ENCODE assay signal across 8 cellular contexts in genomic region chr20:31951530-31952453, GRCh38. TPM values are rescaled to one million over a fixed set of nuclear protein-coding genes. Genes with fewer than 3 reads are reported as not detected.
DNase-seq lines count a peak whose midpoint lies in the region; ATAC-seq, FAIRE-seq and TF ChIP-seq lines count a peak whose summit lies in the region.

Gene PDRG1 (minus strand): TSS chr20:31952046. CDS start chr20:31951961, 85 bp downstream.

- no peak within 1 kb of the TSS for H2BK120ac ChIP-seq in mesendoderm (ENCODE audit: low read depth, low read length)

- POLR2A ChIA-PET in activated CD8-positive, alpha-beta memory T cell treated with anti-CD3 and anti-CD28 coated beads for 36 hours (lab: Charles Lee): interaction anchor here (0.6 to 1.0 kb wide), 3 partner anchors 17 to 90 kb away, joined by 3 read pairs; no protein-coding TSS in a partner anchor

- no peaks in the 10 kb centered on the region for H3K9me3 ChIP-seq in endocrine pancreas (ENCODE audit: control insufficient read depth, low read length)

- H2BK15ac ChIP-seq in mesendoderm (replicated peaks; ENCODE audit: low read depth): no peak within 1 kb of the TSS

- H3K4me1 ChIP-seq in endocrine pancreas (ENCODE audit: control insufficient read depth, insufficient read depth, low read length): peaks cover 12% of the 10 kb centered on the region
- H3K4me1 ChIP-seq in mesendoderm (ENCODE audit: control insufficient read depth, low read depth, low read length): peaks cover 5% of the 10 kb centered on the region

- DNase-seq in D721Med (ENCODE audit: insufficient read length, low spot score): peak; percentile 69
- peak; percentile 97 for DNase-seq in HTR-8/SVneo (ENCODE audit: insufficient read length, low spot score)
- peak; percentile 94 to 98 for DNase-seq in NOMO-1 (lab: John Stamatoyannopoulos, UW; ENCODE audit: unreplicated experiment in 2 of 2)
- peak; percentile 97 for DNase-seq in mesendoderm
- DNase-seq in stimulated activated CD8-positive, alpha-beta memory T cell treated with anti-CD3 and anti-CD28 coated beads, Interleukin-12 subunit alpha, Interleukin-12 subunit beta, amount 100 ng/mL, for 4 hours (ENCODE audit: low read depth): peak; percentile 95

- H3K4me3 ChIP-seq in endocrine pancreas (ENCODE audit: control insufficient read depth, insufficient read depth, low read length) (peak within 1 kb of the TSS; percentile 65), mesendoderm (ENCODE audit: low read length) (peak within 1 kb of the TSS; percentile 73)

- H3K27me3 ChIP-seq in endocrine pancreas (ENCODE audit: control insufficient read depth, insufficient read depth, low read length) (no peaks in the 10 kb centered on the region), mesendoderm (ENCODE audit: insufficient read depth, low read length, poor library complexity) (no peaks in the 10 kb centered on the region)

- H3K18ac ChIP-seq in mesendoderm (ENCODE audit: low read length): peak within 1 kb of the TSS; percentile 64

- peak within 1 kb of the TSS; percentile 41 for H3K4ac ChIP-seq in mesendoderm (ENCODE audit: low read depth, low read length)

- H3K23ac ChIP-seq in mesendoderm (ENCODE audit: low read length): peak within 1 kb of the TSS; percentile 66

- H3K36me3 ChIP-seq in endocrine pancreas (ENCODE audit: control insufficient read depth, insufficient read depth, low read length): peaks cover 10% of the 10 kb centered on the region
- peaks cover 10% of the 10 kb centered on the region for H3K36me3 ChIP-seq in mesendoderm (ENCODE audit: control insufficient read depth, insufficient read depth, low read length)

- peak; percentile 92 for ATAC-seq in GM21381 (IDR thresholded peaks at IDR 0.05; ENCODE audit: unreplicated experiment)

- FAIRE-seq in D721Med (lab: Jason Lieb, UNC) (no peak), HTR-8/SVneo (lab: Jason Lieb, UNC) (peak; percentile 31)

- H3K79me2 ChIP-seq in mesendoderm (ENCODE audit: control insufficient read depth, insufficient read depth, low read length): peaks cover 17% of the 10 kb centered on the region

- H3K79me1 ChIP-seq in mesendoderm (ENCODE audit: low read length): peaks cover 22% of the 10 kb centered on the region

- no peak within 1 kb of the TSS for H4K5ac ChIP-seq in mesendoderm (ENCODE audit: low read length)

- peak within 1 kb of the TSS; percentile 81 for H4K8ac ChIP-seq in mesendoderm (ENCODE audit: low read depth, low read length)

- WGBS in mesendoderm (ENCODE audit: extremely low coverage, insufficient coverage, low lambda C conversion rate): no CpG with 5 or more reads among the region's 63 CpGs

- peak within 1 kb of the TSS; percentile 86 for H3K56ac ChIP-seq in mesendoderm (ENCODE audit: low read length)

- H2AK5ac ChIP-seq in mesendoderm (ENCODE audit: low read length): no peak within 1 kb of the TSS

- peak within 1 kb of the TSS; percentile 97 for H3K9ac ChIP-seq in endocrine pancreas (ENCODE audit: control insufficient read depth, insufficient read depth, low read length)
- H3K9ac ChIP-seq in mesendoderm (ENCODE audit: low read length): peak within 1 kb of the TSS; percentile 76

- H3K4me2 ChIP-seq in mesendoderm (ENCODE audit: low read length): peak within 1 kb of the TSS; percentile 78

- H2BK5ac ChIP-seq in mesendoderm (ENCODE audit: low read length): no peak within 1 kb of the TSS

- H3K27ac ChIP-seq in mesendoderm (ENCODE audit: low read depth, low read length): no peak within 1 kb of the TSS

- CTCF ChIA-PET in activated CD8-positive, alpha-beta memory T cell treated with anti-CD3 and anti-CD28 coated beads for 36 hours (lab: Charles Lee): interaction anchor here (0.6 to 4.9 kb wide), 18 partner anchors 15 to 1435 kb away, joined by 3 to 35 read pairs (median 4); partner anchors contain the start of gene TM9SF4

- TF ChIP-seq CTCF in D721Med (IDR thresholded peaks at IDR 0.05; ENCODE audit: insufficient read depth, missing control alignments): peak; percentile 83

RNA-seq across cellular contexts. Expression of gene PDRG1, which starts in this region (rescaled TPM):
- 10 to 100 TPM; 19.9 to 20.4 TPM for total RNA-seq in activated CD8-positive, alpha-beta memory T cell treated with anti-CD3 and anti-CD28 coated beads for 36 hours
- 14.3 TPM for polyA plus RNA-seq in mesendoderm (2013, experiment 1 of 2)
- polyA plus RNA-seq in mesendoderm (2013, experiment 2 of 2): 14.0 TPM
